Comparison of ENCODE assay signal across 30 cellular contexts in genomic region chr18:44231936-44232335, GRCh38.
"Had no signal": no experiment of that assay in that cellular context is flagged by ENCODE, and none has a peak within 500 bp of the region (broad histone marks: within the 10 kb centered on the region; RNA-seq: fewer than 3 reads in every experiment).

No MANE protein-coding gene starts in this region.

- H2AFZ ChIP-seq: neural progenitor cell had no signal

- H3K27me3 Mint-ChIP-seq: stimulated activated naive CD8-positive, alpha-beta T cell treated with anti-CD3 and anti-CD28 coated beads, Interleukin-15, Interleukin-2, amounts not matched to agents 100 ng/mL and 50 ng/mL, for 24 hours had no signal

- H3K4me1 Mint-ChIP-seq: immature natural killer cell, natural killer cell, neural progenitor cell had no signal

- ATAC-seq: natural killer cell, right cardiac atrium, sciatic nerve, upper lobe of right lung had no signal

- H3K4me1 ChIP-seq: neural progenitor cell, prostate gland had no signal

- H3K27ac ChIP-seq: left ventricle myocardium inferior, neural progenitor cell, ovary, prostate gland, suprapubic skin, thoracic aorta, tibial artery, upper lobe of right lung had no signal

- H3K4me3 ChIP-seq: left ventricle myocardium inferior, lung, neural progenitor cell, ovary, prostate gland, skin epidermis, suprapubic skin, thoracic aorta, tibial artery, upper lobe of right lung had no signal

- H3K4me3 Mint-ChIP-seq: immature natural killer cell; mesothelial cell of epicardium; naive B cell; natural killer cell; nephron progenitor cell; neural progenitor cell; stimulated activated naive CD8-positive, alpha-beta T cell treated with anti-CD3 and anti-CD28 coated beads, Interleukin-15, Interleukin-2, amounts not matched to agents 100 ng/mL and 50 ng/mL, for 24 hours had no signal

- H3K27me3 ChIP-seq: neural progenitor cell, ovary, suprapubic skin, tibial artery, upper lobe of right lung had no signal

- FAIRE-seq: islet of Langerhans, kidney, urothelium cell line had no signal

- H3K9me3 Mint-ChIP-seq: mesothelial cell of epicardium; naive B cell; natural killer cell; nephron progenitor cell; neural progenitor cell; stimulated activated naive CD8-positive, alpha-beta T cell treated with anti-CD3 and anti-CD28 coated beads, Interleukin-15, Interleukin-2, amounts not matched to agents 100 ng/mL and 50 ng/mL, for 24 hours had no signal

- H3K9ac ChIP-seq: neural progenitor cell had no signal

- H3K36me3 ChIP-seq: left ventricle myocardium inferior, neural progenitor cell, ovary, prostate gland, suprapubic skin, thoracic aorta, tibial artery, upper lobe of right lung had no signal

- H3K27ac Mint-ChIP-seq: immature natural killer cell; mesothelial cell of epicardium; natural killer cell; nephron progenitor cell; neural progenitor cell; stimulated activated naive CD8-positive, alpha-beta T cell treated with anti-CD3 and anti-CD28 coated beads, Interleukin-15, Interleukin-2, amounts not matched to agents 100 ng/mL and 50 ng/mL, for 24 hours had no signal

- H3K4me2 ChIP-seq: neural progenitor cell had no signal

- H3K36me3 Mint-ChIP-seq: immature natural killer cell, mesothelial cell of epicardium, naive B cell, natural killer cell, neural progenitor cell had no signal

- H3K9me3 ChIP-seq: left ventricle myocardium inferior, ovary, prostate gland, suprapubic skin, thoracic aorta, tibial artery, upper lobe of right lung had no signal

- DNase-seq: hypothalamus; immature natural killer cell; kidney; left ventricle myocardium inferior; mesendoderm; naive B cell; natural killer cell; nephron progenitor cell; ovary; retina; right cardiac atrium; stimulated activated CD4-positive, alpha-beta T cell treated with anti-CD3 and anti-CD28 coated beads, Interleukin-12 subunit alpha, Interleukin-12 subunit beta, amount 100 ng/mL, for 4 hours; stimulated activated CD4-positive, alpha-beta T cell treated with anti-CD3 and anti-CD28 coated beads, Interleukin-15, amount 100 ng/mL, for 24 hours; stimulated activated CD4-positive, alpha-beta T cell treated with anti-CD3 and anti-CD28 coated beads, Interleukin-2, amount 100 ng/mL, for 24 hours; stimulated activated CD4-positive, alpha-beta T cell treated with anti-CD3 and anti-CD28 coated beads, Interleukin-4, amount 100 ng/mL, for 1 hour; stimulated activated naive CD4-positive, alpha-beta T cell; tibial artery; trophoblast cell; upper lobe of right lung had no signal
